Comparison of ENCODE assay signal across 1 cellular context in the genomic region with DNA sequence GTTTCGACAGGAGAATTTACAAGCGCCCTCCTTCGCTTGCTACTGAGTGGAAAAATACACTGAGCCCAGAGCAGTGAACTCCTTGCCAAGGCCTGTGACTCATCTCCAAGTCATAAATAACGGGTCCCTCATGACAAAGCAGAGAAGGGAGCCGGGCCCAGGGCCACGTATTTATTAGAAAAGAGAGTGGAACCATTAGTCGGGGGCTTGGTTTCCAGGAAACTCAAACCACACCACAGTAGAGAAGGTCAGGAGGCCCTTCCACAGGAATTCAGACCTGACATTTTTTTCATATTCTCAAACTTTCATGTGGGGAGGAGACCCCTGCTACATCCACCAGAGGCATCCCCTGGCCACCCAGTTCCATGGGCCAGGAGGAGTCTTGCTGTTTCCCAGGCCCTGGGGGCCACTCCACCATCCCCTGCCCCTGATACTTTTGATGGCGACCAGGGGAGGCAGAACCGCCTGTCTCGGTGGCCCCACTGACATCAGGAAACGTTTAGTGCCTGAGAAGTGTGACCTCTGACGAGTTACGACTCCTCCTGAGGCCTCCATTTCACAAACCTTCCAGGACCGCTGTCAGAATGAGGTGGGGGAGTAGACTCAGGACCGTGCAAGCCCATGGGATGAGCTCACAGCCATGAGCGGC.
TF ChIP-seq lines count a peak whose summit lies in the region.

No MANE protein-coding gene starts in this region.

TF ChIP-seq in K562, 482 proteins besides CTCF, POLR2A, EP300 and RAD21 (continued from another document and continues in another):
- no peak for TF ChIP-seq E2F6 (IDR thresholded peaks at IDR 0.05; ENCODE audit: borderline replicate concordance in 1 of 2, extremely low read depth in 1 of 2, insufficient read depth in 1 of 2, insufficient read length in 1 of 2, low read depth in 1 of 2, low read length in 1 of 2, poor library complexity in 1 of 2, severe bottlenecking in 1 of 2)
- no peak for TF ChIP-seq ESRRB (CRISPR knock-in tag; IDR thresholded peaks at IDR 0.05; ENCODE audit: borderline replicate concordance)
- TF ChIP-seq HDAC2 (IDR thresholded peaks at IDR 0.05) = no peak
- no peak for TF ChIP-seq NUFIP1 (IDR thresholded peaks at IDR 0.05; ENCODE audit: partially characterized antibody)
- TF ChIP-seq ZNF316 (IDR thresholded peaks at IDR 0.05) = peak; percentile 35; the same call in 1 of the 2 replicates
- TF ChIP-seq GTF2F1 (IDR thresholded peaks at IDR 0.05; ENCODE audit: low read depth, low read length) = no peak
- TF ChIP-seq LEF1 (IDR thresholded peaks at IDR 0.05) = 0 out of 2 replicates have a peak, but pooled peaks have one; percentile 59
- TF ChIP-seq ILK (tag; IDR thresholded peaks at IDR 0.05; ENCODE audit: borderline replicate concordance, low read depth) = no peak
- peak; percentile 62 for TF ChIP-seq NFE2 (IDR thresholded peaks at IDR 0.05; ENCODE audit: low read depth)
- no peak for TF ChIP-seq MYNN (IDR thresholded peaks at IDR 0.05)
- TF ChIP-seq MYNN (CRISPR knock-in tag; IDR thresholded peaks at IDR 0.05) = no peak
- TF ChIP-seq CHCHD3 (CRISPR knock-in tag; IDR thresholded peaks at IDR 0.05) = no peak
- TF ChIP-seq, protein P1, sequence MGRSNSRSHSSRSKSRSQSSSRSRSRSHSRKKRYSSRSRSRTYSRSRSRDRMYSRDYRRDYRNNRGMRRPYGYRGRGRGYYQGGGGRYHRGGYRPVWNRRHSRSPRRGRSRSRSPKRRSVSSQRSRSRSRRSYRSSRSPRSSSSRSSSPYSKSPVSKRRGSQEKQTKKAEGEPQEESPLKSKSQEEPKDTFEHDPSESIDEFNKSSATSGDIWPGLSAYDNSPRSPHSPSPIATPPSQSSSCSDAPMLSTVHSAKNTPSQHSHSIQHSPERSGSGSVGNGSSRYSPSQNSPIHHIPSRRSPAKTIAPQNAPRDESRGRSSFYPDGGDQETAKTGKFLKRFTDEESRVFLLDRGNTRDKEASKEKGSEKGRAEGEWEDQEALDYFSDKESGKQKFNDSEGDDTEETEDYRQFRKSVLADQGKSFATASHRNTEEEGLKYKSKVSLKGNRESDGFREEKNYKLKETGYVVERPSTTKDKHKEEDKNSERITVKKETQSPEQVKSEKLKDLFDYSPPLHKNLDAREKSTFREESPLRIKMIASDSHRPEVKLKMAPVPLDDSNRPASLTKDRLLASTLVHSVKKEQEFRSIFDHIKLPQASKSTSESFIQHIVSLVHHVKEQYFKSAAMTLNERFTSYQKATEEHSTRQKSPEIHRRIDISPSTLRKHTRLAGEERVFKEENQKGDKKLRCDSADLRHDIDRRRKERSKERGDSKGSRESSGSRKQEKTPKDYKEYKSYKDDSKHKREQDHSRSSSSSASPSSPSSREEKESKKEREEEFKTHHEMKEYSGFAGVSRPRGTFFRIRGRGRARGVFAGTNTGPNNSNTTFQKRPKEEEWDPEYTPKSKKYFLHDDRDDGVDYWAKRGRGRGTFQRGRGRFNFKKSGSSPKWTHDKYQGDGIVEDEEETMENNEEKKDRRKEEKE (IDR thresholded peaks at IDR 0.05; ENCODE audit: borderline replicate concordance in 1 of 2, control insufficient read depth in 1 of 2, low read depth in 2 of 2, low read length in 1 of 2) = no peak
- TF ChIP-seq, protein P2, sequence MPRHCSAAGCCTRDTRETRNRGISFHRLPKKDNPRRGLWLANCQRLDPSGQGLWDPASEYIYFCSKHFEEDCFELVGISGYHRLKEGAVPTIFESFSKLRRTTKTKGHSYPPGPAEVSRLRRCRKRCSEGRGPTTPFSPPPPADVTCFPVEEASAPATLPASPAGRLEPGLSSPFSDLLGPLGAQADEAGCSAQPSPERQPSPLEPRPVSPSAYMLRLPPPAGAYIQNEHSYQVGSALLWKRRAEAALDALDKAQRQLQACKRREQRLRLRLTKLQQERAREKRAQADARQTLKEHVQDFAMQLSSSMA (CRISPR knock-in tag; IDR thresholded peaks at IDR 0.05) = no peak
- TF ChIP-seq ZNF57 (CRISPR knock-in tag; IDR thresholded peaks at IDR 0.05) = no peak
- peak; percentile 98 for TF ChIP-seq JUND (IDR thresholded peaks at IDR 0.05; ENCODE audit: borderline replicate concordance, low read depth, low read length)
- TF ChIP-seq JUND (tag; IDR thresholded peaks at IDR 0.05; ENCODE audit: borderline replicate concordance, low read depth, low read length) = peak; percentile 95; the same call in 2 of the 3 replicates
- TF ChIP-seq ZNF23 (CRISPR knock-in tag; IDR thresholded peaks at IDR 0.05) = no peak
- no peak for TF ChIP-seq PPARD (CRISPR knock-in tag; IDR thresholded peaks at IDR 0.05)
- TF ChIP-seq FOS (IDR thresholded peaks at IDR 0.05; ENCODE audit: extremely low read depth, insufficient read length) = peak; percentile 76
- peak in 1 of 2 experiments; percentile 27; a peak in 1 of 4 replicates for TF ChIP-seq RCOR1 (IDR thresholded peaks at IDR 0.05; ENCODE audit: borderline replicate concordance in 1 of 2, low read depth in 2 of 2, low read length in 2 of 2)
- TF ChIP-seq ZZZ3 (IDR thresholded peaks at IDR 0.05) = no peak
- TF ChIP-seq PHB (CRISPR knock-in tag; IDR thresholded peaks at IDR 0.05) = no peak
- no peak for TF ChIP-seq POLR3A (IDR thresholded peaks at IDR 0.05; ENCODE audit: borderline replicate concordance, extremely low read depth, insufficient read depth, insufficient read length)
- TF ChIP-seq, protein P3, sequence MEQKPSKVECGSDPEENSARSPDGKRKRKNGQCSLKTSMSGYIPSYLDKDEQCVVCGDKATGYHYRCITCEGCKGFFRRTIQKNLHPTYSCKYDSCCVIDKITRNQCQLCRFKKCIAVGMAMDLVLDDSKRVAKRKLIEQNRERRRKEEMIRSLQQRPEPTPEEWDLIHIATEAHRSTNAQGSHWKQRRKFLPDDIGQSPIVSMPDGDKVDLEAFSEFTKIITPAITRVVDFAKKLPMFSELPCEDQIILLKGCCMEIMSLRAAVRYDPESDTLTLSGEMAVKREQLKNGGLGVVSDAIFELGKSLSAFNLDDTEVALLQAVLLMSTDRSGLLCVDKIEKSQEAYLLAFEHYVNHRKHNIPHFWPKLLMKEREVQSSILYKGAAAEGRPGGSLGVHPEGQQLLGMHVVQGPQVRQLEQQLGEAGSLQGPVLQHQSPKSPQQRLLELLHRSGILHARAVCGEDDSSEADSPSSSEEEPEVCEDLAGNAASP (IDR thresholded peaks at IDR 0.05) = no peak
- 0 out of 2 replicates have a peak, but pooled peaks have one; percentile 41 for TF ChIP-seq CTBP1 (IDR thresholded peaks at IDR 0.05; ENCODE audit: borderline replicate concordance)
- TF ChIP-seq L3MBTL2 (IDR thresholded peaks at IDR 0.05) = 0 out of 2 replicates have a peak, but pooled peaks have one; percentile 36
- TF ChIP-seq ELK3 (CRISPR knock-in tag; IDR thresholded peaks at IDR 0.05) = no peak
- TF ChIP-seq FUS (optimal IDR thresholded peaks at IDR 0.05; ENCODE audit: low read depth, low read length) = no peak
- no peak for TF ChIP-seq MTF1 (CRISPR knock-in tag; IDR thresholded peaks at IDR 0.05; ENCODE audit: borderline replicate concordance)
- no peak for TF ChIP-seq ZNF354B (CRISPR knock-in tag; IDR thresholded peaks at IDR 0.05)
- peak; percentile 66 for TF ChIP-seq NFIC (IDR thresholded peaks at IDR 0.05)
- TF ChIP-seq SMARCA5 (IDR thresholded peaks at IDR 0.05) = no peak
- no peak for TF ChIP-seq MTA2 (IDR thresholded peaks at IDR 0.05; ENCODE audit: low read depth)
- no peak for TF ChIP-seq ID3 (CRISPR knock-in tag; IDR thresholded peaks at IDR 0.05)
- TF ChIP-seq ID3 (tag; IDR thresholded peaks at IDR 0.05) = no peak
- no peak for TF ChIP-seq ZNF12 (CRISPR knock-in tag; IDR thresholded peaks at IDR 0.05)
- TF ChIP-seq KLF6 (CRISPR knock-in tag; IDR thresholded peaks at IDR 0.05; ENCODE audit: borderline replicate concordance) = no peak
- peak; percentile 93 for TF ChIP-seq DACH1 (IDR thresholded peaks at IDR 0.05; ENCODE audit: partially characterized antibody)
- TF ChIP-seq THAP12 (CRISPR knock-in tag; IDR thresholded peaks at IDR 0.05) = 0 out of 2 replicates have a peak, but pooled peaks have one; percentile 28
- no peak for TF ChIP-seq GTF2B (IDR thresholded peaks at IDR 0.05; ENCODE audit: extremely low read depth, insufficient read length)
- TF ChIP-seq ARID3A (IDR thresholded peaks at IDR 0.05; ENCODE audit: borderline replicate concordance, low read depth, low read length) = no peak
- TF ChIP-seq PML (IDR thresholded peaks at IDR 0.05; ENCODE audit: low read length) = no peak
- no peak for TF ChIP-seq RBM34 (IDR thresholded peaks at IDR 0.05; ENCODE audit: borderline replicate concordance, insufficient read depth, low read length)
- TF ChIP-seq, protein P4, sequence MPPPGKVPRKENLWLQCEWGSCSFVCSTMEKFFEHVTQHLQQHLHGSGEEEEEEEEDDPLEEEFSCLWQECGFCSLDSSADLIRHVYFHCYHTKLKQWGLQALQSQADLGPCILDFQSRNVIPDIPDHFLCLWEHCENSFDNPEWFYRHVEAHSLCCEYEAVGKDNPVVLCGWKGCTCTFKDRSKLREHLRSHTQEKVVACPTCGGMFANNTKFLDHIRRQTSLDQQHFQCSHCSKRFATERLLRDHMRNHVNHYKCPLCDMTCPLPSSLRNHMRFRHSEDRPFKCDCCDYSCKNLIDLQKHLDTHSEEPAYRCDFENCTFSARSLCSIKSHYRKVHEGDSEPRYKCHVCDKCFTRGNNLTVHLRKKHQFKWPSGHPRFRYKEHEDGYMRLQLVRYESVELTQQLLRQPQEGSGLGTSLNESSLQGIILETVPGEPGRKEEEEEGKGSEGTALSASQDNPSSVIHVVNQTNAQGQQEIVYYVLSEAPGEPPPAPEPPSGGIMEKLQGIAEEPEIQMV (tag; conservative IDR thresholded peaks at IDR 0.05; ENCODE audit: low read depth) = no peak
- TF ChIP-seq U2AF2 (optimal IDR thresholded peaks at IDR 0.05; ENCODE audit: low read depth, low read length) = no peak
- TF ChIP-seq PHF21A (IDR thresholded peaks at IDR 0.05; ENCODE audit: borderline replicate concordance, low read depth) = no peak
- no peak for TF ChIP-seq ZNF174 (CRISPR knock-in tag; IDR thresholded peaks at IDR 0.05)
- TF ChIP-seq, protein P5, sequence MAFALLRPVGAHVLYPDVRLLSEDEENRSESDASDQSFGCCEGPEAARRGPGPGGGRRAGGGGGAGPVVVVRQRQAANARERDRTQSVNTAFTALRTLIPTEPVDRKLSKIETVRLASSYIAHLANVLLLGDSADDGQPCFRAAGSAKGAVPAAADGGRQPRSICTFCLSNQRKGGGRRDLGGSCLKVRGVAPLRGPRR (CRISPR knock-in tag; IDR thresholded peaks at IDR 0.05) = no peak
- TF ChIP-seq ZNF263 (CRISPR knock-in tag; IDR thresholded peaks at IDR 0.05; ENCODE audit: borderline replicate concordance) = no peak
